8 cellular contexts compared by ENCODE assay signal in the genomic region with DNA sequence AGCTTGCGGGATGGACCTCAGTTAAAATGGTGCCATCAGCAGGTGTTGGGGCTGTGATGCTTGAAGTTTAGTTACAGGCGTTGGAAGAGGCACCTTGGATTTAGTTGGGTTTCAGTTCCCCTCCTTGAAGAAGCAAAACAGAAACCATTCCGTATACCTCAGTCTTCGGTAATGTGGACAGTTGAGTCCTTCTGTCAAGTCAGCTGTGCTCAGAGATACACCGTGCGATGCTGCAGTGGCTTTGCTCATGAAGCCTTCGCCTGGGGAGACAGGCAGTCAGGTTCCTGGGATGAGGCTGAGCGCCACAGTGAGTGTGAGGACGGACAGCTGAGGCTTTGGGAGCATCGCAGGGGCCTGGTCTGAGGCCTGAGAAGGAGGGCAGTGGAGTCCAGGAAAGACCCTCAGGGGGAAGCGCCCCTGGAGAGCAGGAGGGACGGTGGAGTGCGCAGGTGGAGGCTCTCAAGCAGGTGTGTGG.
DNase-seq lines count a peak whose midpoint lies in the region; ATAC-seq lines count a peak whose summit lies in the region.

No MANE protein-coding gene starts in this region.

- H3K36me3 Mint-ChIP-seq in effector memory CD8-positive, alpha-beta T cell (ENCODE audit: insufficient read depth), result peaks cover 35% of the 10 kb centered on the region

- peaks cover 22 to 42% of the 10 kb centered on the region in 2 donors for H3K4me1 Mint-ChIP-seq in effector memory CD8-positive, alpha-beta T cell (ENCODE audit: low read depth in 2 of 2)

- H3K9me3 Mint-ChIP-seq in effector memory CD8-positive, alpha-beta T cell, result no peaks in the 10 kb centered on the region

- peak overlapping the region; percentile 71 to 79 for H3K4me3 Mint-ChIP-seq in effector memory CD8-positive, alpha-beta T cell

- peak overlapping the region in 1 of 2 donors; percentile 52 for H3K27ac Mint-ChIP-seq in effector memory CD8-positive, alpha-beta T cell

- DNase-seq in effector memory CD8-positive, alpha-beta T cell, result no peak
- DNase-seq in EL (no peak), SKM-1 (lab: John Stamatoyannopoulos, UW; ENCODE audit: unreplicated experiment) (no peak), caudate nucleus (lab: John Stamatoyannopoulos, UW) (no peak), NCI-H187 treated with DMSO at 0.1 percent for 48 hours (lab: John Stamatoyannopoulos, UW) (no peak)

- no peak overlapping the region for H3K27ac ChIP-seq in caudate nucleus (ENCODE audit: low read depth, low read length)

- no peaks in the 10 kb centered on the region for H3K27me3 Mint-ChIP-seq in effector memory CD8-positive, alpha-beta T cell

- ATAC-seq in GM18502 (IDR thresholded peaks at IDR 0.05; ENCODE audit: poor library complexity, unreplicated experiment) (peak; percentile 83), GM19468 (IDR thresholded peaks at IDR 0.05; ENCODE audit: extremely low read depth, unreplicated experiment) (peak; percentile 74), HG03439 (IDR thresholded peaks at IDR 0.05; ENCODE audit: unreplicated experiment) (peak; percentile 56)
- peak; percentile 24 for ATAC-seq in effector memory CD8-positive, alpha-beta T cell (replicated peaks)

Comparison
In these comparisons a context has a peak if more than half of its experiments do, and no peak if none do; other contexts are left out.
1. ATAC-seq: peak in every context shown above with its lines; median percentile 83 in GM18502; 74 in GM19468; 56 in HG03439; 24 in effector memory CD8-positive, alpha-beta T cell.